ENCODE assay signal across 35 cellular contexts in the genomic region with DNA sequence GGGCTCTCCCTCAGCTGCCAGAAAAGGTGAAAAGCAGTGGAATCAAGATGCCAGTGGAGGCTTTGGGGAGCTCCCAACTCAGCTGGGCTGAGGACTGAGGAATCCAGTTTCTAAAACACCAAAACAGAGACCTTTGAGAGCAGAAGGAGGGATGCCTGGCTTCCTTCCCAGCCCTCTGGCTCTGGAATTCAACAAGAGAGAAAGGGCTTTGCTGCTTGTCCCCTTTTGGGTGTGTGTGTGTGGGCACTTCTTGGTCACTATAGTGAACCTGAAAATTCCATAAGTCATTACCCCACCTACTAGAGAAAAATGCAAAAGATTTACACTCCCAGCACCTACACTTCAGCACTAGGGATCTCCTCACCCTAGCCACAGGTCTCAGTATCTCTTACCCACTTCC. TPM values are rescaled to one million over a fixed set of nuclear protein-coding genes. Genes with fewer than 3 reads are reported as not detected.
"Had no signal": no experiment of that assay in that cellular context is flagged by ENCODE, and none has a peak within 500 bp of the region (broad histone marks: within the 10 kb centered on the region; RNA-seq: fewer than 3 reads in every experiment).

No MANE protein-coding gene starts in this region.

- ATAC-seq: activated CD4-positive, alpha-beta T cell treated with anti-CD3 and anti-CD28 coated beads for 36 hours; activated CD8-positive, alpha-beta memory T cell treated with anti-CD3 and anti-CD28 coated beads, Interleukin-2, amount 10 ng/mL, durations not matched to agents 7 days and 5 days; activated CD8-positive, alpha-beta T cell treated with anti-CD3 and anti-CD28 coated beads, Interleukin-2, amount 10 ng/mL, durations not matched to agents 7 days and 5 days; activated naive CD8-positive, alpha-beta T cell treated with anti-CD3 and anti-CD28 coated beads, Interleukin-2, amount 50 U/mL, for 24 hours; body of pancreas had no signal

- H3K4me1 ChIP-seq: body of pancreas had no signal

- H3K36me3 ChIP-seq: adrenal gland, esophagus squamous epithelium had no signal

- H3K4me3 ChIP-seq: adrenal gland, body of pancreas, esophagus squamous epithelium had no signal

- H3K9me3 ChIP-seq: adrenal gland, body of pancreas had no signal

- H3K27me3 ChIP-seq: adrenal gland, body of pancreas had no signal

- H3K27ac ChIP-seq: adrenal gland, body of pancreas, epithelial cell of prostate, esophagus squamous epithelium had no signal

- DNase-seq: activated CD4-positive, alpha-beta memory T cell treated with anti-CD3 and anti-CD28 coated beads for 36 hours; activated CD4-positive, alpha-beta T cell treated with anti-CD3 and anti-CD28 coated beads for 36 hours; activated CD4-positive, alpha-beta T cell treated with anti-CD3 and anti-CD28 coated beads, Interleukin-2, amount 10 ng/mL, durations not matched to agents 24 days and 14 days; activated CD4-positive, CD25-positive, alpha-beta regulatory T cell; activated CD4-positive, CD25-positive, alpha-beta regulatory T cell treated with anti-CD3 and anti-CD28 coated beads, Interleukin-2, amount 50 U/mL, for 72 hours; activated CD8-positive, alpha-beta memory T cell treated with anti-CD3 and anti-CD28 coated beads, Interleukin-2, amount 10 ng/mL, durations not matched to agents 7 days and 5 days; activated CD8-positive, alpha-beta memory T cell treated with anti-CD3 and anti-CD28 coated beads, Interleukin-2, amount 50 U/mL, for 4 hours; activated CD8-positive, alpha-beta T cell treated with anti-CD3 and anti-CD28 coated beads, Interleukin-2, amount 10 ng/mL, durations not matched to agents 7 days and 5 days; activated effector memory CD4-positive, alpha-beta T cell treated with anti-CD3 and anti-CD28 coated beads, Interleukin-2, amount 50 U/mL, for 16 hours; activated naive CD4-positive, alpha-beta T cell treated with anti-CD3 and anti-CD28 coated beads for 36 hours; activated naive CD8-positive, alpha-beta T cell treated with anti-CD3 and anti-CD28 coated beads for 36 hours; activated naive CD8-positive, alpha-beta T cell treated with anti-CD3 and anti-CD28 coated beads, Interleukin-2, amount 50 U/mL, for 24 hours; activated T-cell treated with anti-CD3 and anti-CD28 coated beads, Interleukin-2, amount 50 U/mL, for 1 hour; activated T-cell treated with anti-CD3 and anti-CD28 coated beads, Interleukin-2, amount 50 U/mL, for 48 hours; adrenal gland; amygdala; aorta; body of pancreas; caudate nucleus; cortex of kidney; effector CD8-positive, alpha-beta T cell; esophagus squamous epithelium; foreskin fibroblast; head of caudate nucleus; T-helper 2 cell had no signal

RNA-seq across cellular contexts. Expression of a gene that starts 30.3 kb away (rescaled TPM):
- total RNA-seq: activated CD4-positive, alpha-beta memory T cell treated with anti-CD3 and anti-CD28 coated beads for 36 hours; activated CD4-positive, alpha-beta T cell treated with anti-CD3 and anti-CD28 coated beads for 36 hours; activated CD4-positive, alpha-beta T cell treated with anti-CD3 and anti-CD28 coated beads, Interleukin-2, amount 10 ng/mL, durations not matched to agents 24 days and 14 days; activated CD8-positive, alpha-beta memory T cell treated with anti-CD3 and anti-CD28 coated beads for 36 hours; activated CD8-positive, alpha-beta memory T cell treated with anti-CD3 and anti-CD28 coated beads, Interleukin-2, amount 10 ng/mL, durations not matched to agents 7 days and 5 days; activated CD8-positive, alpha-beta T cell treated with anti-CD3 and anti-CD28 coated beads, Interleukin-2, amount 10 ng/mL, durations not matched to agents 7 days and 5 days; activated naive CD4-positive, alpha-beta T cell treated with anti-CD3 and anti-CD28 coated beads for 36 hours; activated naive CD8-positive, alpha-beta T cell treated with anti-CD3 and anti-CD28 coated beads for 36 hours; activated T-helper 1 cell treated with anti-CD3 and anti-CD28 coated beads, Interleukin-12 subunit alpha, Interleukin-12 subunit beta, Interleukin-2, Interleukin-4 antibody, amounts not matched to agents 30 ng/mL and 10 ng/mL and 1 ng/mL, durations not matched to agents 14 hours and 24 hours and 36 hours; activated T-helper 2 cell treated with anti-CD3 and anti-CD28 coated beads, Interferon-gamma antibody, Interleukin-2, Interleukin-4, amounts not matched to agents 10 μg/mL and 5 μg/mL and 100 μg/mL, durations not matched to agents 14 hours and 24 hours and 36 hours; aorta; body of pancreas; chondrocyte; dermis microvascular lymphatic vessel endothelial cell; endothelial cell of umbilical vein; esophagus squamous epithelium; fibroblast of lung; frontal cortex; T-helper 1 cell treated with Interleukin-12 subunit alpha and Interleukin-12 subunit beta and Interleukin-4 antibody, amounts not matched to agents 30 ng/mL and 1 ng/mL, for 36 hours had no signal
